ENCODE assay signal across 7 cellular contexts in genomic region chr17:45385331-45385997, GRCh38. TPM values are rescaled to one million over a fixed set of nuclear protein-coding genes. Genes with fewer than 3 reads are reported as not detected.
A peak's percentile ranks its signal among the peaks of the same experiment; 100 is the strongest.
DNase-seq lines count a peak whose midpoint lies in the region; ATAC-seq, FAIRE-seq and TF ChIP-seq lines count a peak whose summit lies in the region.

No MANE protein-coding gene starts in this region.

- H3K9me3 ChIP-seq in gastroesophageal sphincter: no peaks in the 10 kb centered on the region
- H3K9me3 ChIP-seq in pancreas: no peaks in the 10 kb centered on the region
- no peaks in the 10 kb centered on the region for H3K9me3 ChIP-seq in transverse colon

- FAIRE-seq in pancreas (lab: Jason Lieb, UNC): no peak

- H3K27me3 ChIP-seq in gastroesophageal sphincter (peaks cover 23% of the 10 kb centered on the region), pancreas (no peaks in the 10 kb centered on the region), transverse colon (peaks cover 3% of the 10 kb centered on the region)

- peak; percentile 97 for ATAC-seq in SK-N-SH treated with all-trans-retinoic acid at 6 μM for 48 hours
- peak; percentile 90 for ATAC-seq in gastroesophageal sphincter
- ATAC-seq in pancreas: peak; percentile 96 to 97 (median 96)

- TF ChIP-seq POLR2A in gastroesophageal sphincter (IDR thresholded peaks at IDR 0.05): no peak
- TF ChIP-seq POLR2A in transverse colon (IDR thresholded peaks at IDR 0.05): no peak

- H3K27ac ChIP-seq in gastroesophageal sphincter (no peak overlapping the region), pancreas (peak overlapping the region in 2 of 4 donors; percentile 6 to 36), transverse colon (no peak overlapping the region)

- intact Hi-C loops in pancreas (cut with DNase I) (loop anchor here in 2 of 3 donors (2.0 to 5.0 kb wide), 4 partner anchors 108 to 168 kb away; partner anchors contain the start of gene FMNL1 (in 1 of the 2)), transverse colon (cut with DNase I; ENCODE audit: low total_unique reads) (loop anchor here (1.0 to 5.0 kb wide), 3 partner anchors 63 to 165 kb away; partner anchors contain the start of gene FMNL1)

- H3K36me3 ChIP-seq in gastroesophageal sphincter: no peaks in the 10 kb centered on the region
- H3K36me3 ChIP-seq in pancreas: no peaks in the 10 kb centered on the region
- no peaks in the 10 kb centered on the region for H3K36me3 ChIP-seq in transverse colon

- in situ Hi-C loops in GM13976 (cut with MboI; ENCODE audit: low sequenced_read_pairs, unreplicated experiment): loop anchor here (10.0 kb wide), 1 partner anchor 111 kb away; no protein-coding TSS in a partner anchor
- in situ Hi-C loops in transverse colon (cut with MboI; ENCODE audit: low pct_ligation_motif_present in 1 of 4, low pct_unique_long_range_greater_than_20kb in 1 of 4, low sequenced_read_pairs in 3 of 4): loop anchor here (5.0 to 10.0 kb wide), 3 partner anchors 111 to 171 kb away; no protein-coding TSS in a partner anchor

- WGBS in gastroesophageal sphincter (ENCODE audit: low coverage in 1 of 2), 2 donors: 0 to 33% methylated on average over 1 of the region's 13 CpGs
- 5 to 6% methylated on average over 13 of the region's 13 CpGs for WGBS in pancreas, 2 donors
- WGBS in transverse colon (ENCODE audit: low coverage in 1 of 2), 2 donors: 3% methylated on average over 13 of the region's 13 CpGs; no CpG with 5 or more reads in 1 of the 2 donors

- H3K4me1 ChIP-seq in gastroesophageal sphincter: peaks cover 0 to 10% (median 3%) of the 10 kb centered on the region in 3 donors
- H3K4me1 ChIP-seq in pancreas: peaks cover 0 to 18% (median 0%) of the 10 kb centered on the region in 3 donors
- peaks cover 0 to 10% (median 0%) of the 10 kb centered on the region in 4 donors for H3K4me1 ChIP-seq in transverse colon

- TF ChIP-seq CTCF in GM13976 (IDR thresholded peaks at IDR 0.05; ENCODE audit: borderline replicate concordance, control extremely low read depth, extremely low read depth, insufficient read depth, missing control alignments) (peak; percentile 97), gastroesophageal sphincter (IDR thresholded peaks at IDR 0.05) (peak in 3 of 4 experiments; percentile 97 to 99 (median 98)), pancreas (IDR thresholded peaks at IDR 0.05) (peak; percentile 96 to 98 (median 97)), transverse colon (IDR thresholded peaks at IDR 0.05) (peak; percentile 97 to 99 (median 98))

- no peak overlapping the region for H3K4me3 ChIP-seq in gastroesophageal sphincter
- no peak overlapping the region for H3K4me3 ChIP-seq in pancreas
- H3K4me3 ChIP-seq in transverse colon: no peak overlapping the region

- DNase-seq in GM13976 (ENCODE audit: low spot score) (peak; percentile 91), NCI-H1048 (lab: John Stamatoyannopoulos, UW) (peak; percentile 58), pancreas (peak; percentile 80 to 99 (median 92)), transverse colon (peak; percentile 92)
- DNase-seq in activated naive CD4-positive, alpha-beta T cell treated with Interleukin-2 at 50 U/mL for 16 hours: peak; percentile 88

- TF ChIP-seq EP300 in gastroesophageal sphincter (IDR thresholded peaks at IDR 0.05): no peak
- no peak for TF ChIP-seq EP300 in transverse colon (IDR thresholded peaks at IDR 0.05; ENCODE audit: low read depth)

TF ChIP-seq in SK-N-SH treated with all-trans-retinoic acid at 6 μM for 48 hours, 23 proteins besides CTCF, POLR2A, EP300 and RAD21:
- TF ChIP-seq PPARA (CRISPR knock-in tag; IDR thresholded peaks at IDR 0.05; ENCODE audit: borderline replicate concordance): no peak
- TF ChIP-seq TCF4 (CRISPR knock-in tag; IDR thresholded peaks at IDR 0.05; ENCODE audit: borderline replicate concordance): no peak
- no peak for TF ChIP-seq ARNTL (CRISPR knock-in tag; IDR thresholded peaks at IDR 0.05; ENCODE audit: borderline replicate concordance, low read depth)
- no peak for TF ChIP-seq ZNF565 (CRISPR knock-in tag; conservative IDR thresholded peaks at IDR 0.05; ENCODE audit: low read depth)
- no peak for TF ChIP-seq ESRRG (CRISPR knock-in tag; IDR thresholded peaks at IDR 0.05)
- TF ChIP-seq, protein P1, sequence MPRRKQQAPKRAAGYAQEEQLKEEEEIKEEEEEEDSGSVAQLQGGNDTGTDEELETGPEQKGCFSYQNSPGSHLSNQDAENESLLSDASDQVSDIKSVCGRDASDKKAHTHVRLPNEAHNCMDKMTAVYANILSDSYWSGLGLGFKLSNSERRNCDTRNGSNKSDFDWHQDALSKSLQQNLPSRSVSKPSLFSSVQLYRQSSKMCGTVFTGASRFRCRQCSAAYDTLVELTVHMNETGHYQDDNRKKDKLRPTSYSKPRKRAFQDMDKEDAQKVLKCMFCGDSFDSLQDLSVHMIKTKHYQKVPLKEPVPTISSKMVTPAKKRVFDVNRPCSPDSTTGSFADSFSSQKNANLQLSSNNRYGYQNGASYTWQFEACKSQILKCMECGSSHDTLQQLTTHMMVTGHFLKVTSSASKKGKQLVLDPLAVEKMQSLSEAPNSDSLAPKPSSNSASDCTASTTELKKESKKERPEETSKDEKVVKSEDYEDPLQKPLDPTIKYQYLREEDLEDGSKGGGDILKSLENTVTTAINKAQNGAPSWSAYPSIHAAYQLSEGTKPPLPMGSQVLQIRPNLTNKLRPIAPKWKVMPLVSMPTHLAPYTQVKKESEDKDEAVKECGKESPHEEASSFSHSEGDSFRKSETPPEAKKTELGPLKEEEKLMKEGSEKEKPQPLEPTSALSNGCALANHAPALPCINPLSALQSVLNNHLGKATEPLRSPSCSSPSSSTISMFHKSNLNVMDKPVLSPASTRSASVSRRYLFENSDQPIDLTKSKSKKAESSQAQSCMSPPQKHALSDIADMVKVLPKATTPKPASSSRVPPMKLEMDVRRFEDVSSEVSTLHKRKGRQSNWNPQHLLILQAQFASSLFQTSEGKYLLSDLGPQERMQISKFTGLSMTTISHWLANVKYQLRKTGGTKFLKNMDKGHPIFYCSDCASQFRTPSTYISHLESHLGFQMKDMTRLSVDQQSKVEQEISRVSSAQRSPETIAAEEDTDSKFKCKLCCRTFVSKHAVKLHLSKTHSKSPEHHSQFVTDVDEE (CRISPR knock-in tag; IDR thresholded peaks at IDR 0.05): no peak
- no peak for TF ChIP-seq GLIS3 (CRISPR knock-in tag; IDR thresholded peaks at IDR 0.05)
- TF ChIP-seq ZC3H10 (CRISPR knock-in tag; IDR thresholded peaks at IDR 0.05): no peak
- TF ChIP-seq SNAI2 (CRISPR knock-in tag; IDR thresholded peaks at IDR 0.05): no peak
- TF ChIP-seq ZNF8 (CRISPR knock-in tag; IDR thresholded peaks at IDR 0.05): no peak
- TF ChIP-seq CSDC2 (CRISPR knock-in tag; IDR thresholded peaks at IDR 0.05): no peak
- TF ChIP-seq, protein P2, sequence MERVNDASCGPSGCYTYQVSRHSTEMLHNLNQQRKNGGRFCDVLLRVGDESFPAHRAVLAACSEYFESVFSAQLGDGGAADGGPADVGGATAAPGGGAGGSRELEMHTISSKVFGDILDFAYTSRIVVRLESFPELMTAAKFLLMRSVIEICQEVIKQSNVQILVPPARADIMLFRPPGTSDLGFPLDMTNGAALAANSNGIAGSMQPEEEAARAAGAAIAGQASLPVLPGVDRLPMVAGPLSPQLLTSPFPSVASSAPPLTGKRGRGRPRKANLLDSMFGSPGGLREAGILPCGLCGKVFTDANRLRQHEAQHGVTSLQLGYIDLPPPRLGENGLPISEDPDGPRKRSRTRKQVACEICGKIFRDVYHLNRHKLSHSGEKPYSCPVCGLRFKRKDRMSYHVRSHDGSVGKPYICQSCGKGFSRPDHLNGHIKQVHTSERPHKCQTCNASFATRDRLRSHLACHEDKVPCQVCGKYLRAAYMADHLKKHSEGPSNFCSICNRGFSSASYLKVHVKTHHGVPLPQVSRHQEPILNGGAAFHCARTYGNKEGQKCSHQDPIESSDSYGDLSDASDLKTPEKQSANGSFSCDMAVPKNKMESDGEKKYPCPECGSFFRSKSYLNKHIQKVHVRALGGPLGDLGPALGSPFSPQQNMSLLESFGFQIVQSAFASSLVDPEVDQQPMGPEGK (CRISPR knock-in tag; IDR thresholded peaks at IDR 0.05; ENCODE audit: borderline replicate concordance): no peak
- TF ChIP-seq ISL1 (CRISPR knock-in tag; IDR thresholded peaks at IDR 0.05): no peak
- no peak for TF ChIP-seq POU6F1 (CRISPR knock-in tag; IDR thresholded peaks at IDR 0.05; ENCODE audit: borderline replicate concordance, low read depth)
- TF ChIP-seq ZNF70 (CRISPR knock-in tag; IDR thresholded peaks at IDR 0.05): no peak
- no peak for TF ChIP-seq RARB (CRISPR knock-in tag; IDR thresholded peaks at IDR 0.05)
- TF ChIP-seq, protein P3, sequence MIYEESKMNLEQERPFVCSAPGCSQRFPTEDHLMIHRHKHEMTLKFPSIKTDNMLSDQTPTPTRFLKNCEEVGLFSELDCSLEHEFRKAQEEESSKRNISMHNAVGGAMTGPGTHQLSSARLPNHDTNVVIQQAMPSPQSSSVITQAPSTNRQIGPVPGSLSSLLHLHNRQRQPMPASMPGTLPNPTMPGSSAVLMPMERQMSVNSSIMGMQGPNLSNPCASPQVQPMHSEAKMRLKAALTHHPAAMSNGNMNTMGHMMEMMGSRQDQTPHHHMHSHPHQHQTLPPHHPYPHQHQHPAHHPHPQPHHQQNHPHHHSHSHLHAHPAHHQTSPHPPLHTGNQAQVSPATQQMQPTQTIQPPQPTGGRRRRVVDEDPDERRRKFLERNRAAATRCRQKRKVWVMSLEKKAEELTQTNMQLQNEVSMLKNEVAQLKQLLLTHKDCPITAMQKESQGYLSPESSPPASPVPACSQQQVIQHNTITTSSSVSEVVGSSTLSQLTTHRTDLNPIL (CRISPR knock-in tag; IDR thresholded peaks at IDR 0.05; ENCODE audit: low read depth): no peak
- TF ChIP-seq BACH2 (CRISPR knock-in tag; IDR thresholded peaks at IDR 0.05; ENCODE audit: borderline replicate concordance): no peak
- TF ChIP-seq ZFP30 (CRISPR knock-in tag; IDR thresholded peaks at IDR 0.05): no peak

RNA-seq across cellular contexts. Expression of gene ARHGAP27, which starts 47.2 kb away (rescaled TPM):
- total RNA-seq in gastroesophageal sphincter (10 to 100 TPM; 11.6 to 18.1 (median 12.8) TPM), pancreas (10 to 100 TPM in 1 of 6 donors, 1 to 10 TPM in 5; 3.1 to 17.3 (median 6.1) TPM), transverse colon (100 to 1,000 TPM; 194 to 489 (median 294) TPM)
- 10 to 100 TPM; 16.9 to 22.4 TPM for polyA plus RNA-seq in pancreas

Comparison
In these comparisons a context has a peak if more than half of its experiments do, and no peak if none do; other contexts are left out.
1. RNA of gene ARHGAP27, which starts 47.2 kb away (total RNA-seq): 194 to 489 TPM in transverse colon; 11.6 to 18.1 TPM in gastroesophageal sphincter and 3.1 to 17.3 TPM in pancreas; every median in the first group is over 10 times any median in the second.
2. Peak in every context shown above with its lines, with median percentiles within 50 percentile points of each other: DNase-seq, CTCF ChIP-seq and ATAC-seq.